ENCODE assay signal across 20 cellular contexts in the genomic region with DNA sequence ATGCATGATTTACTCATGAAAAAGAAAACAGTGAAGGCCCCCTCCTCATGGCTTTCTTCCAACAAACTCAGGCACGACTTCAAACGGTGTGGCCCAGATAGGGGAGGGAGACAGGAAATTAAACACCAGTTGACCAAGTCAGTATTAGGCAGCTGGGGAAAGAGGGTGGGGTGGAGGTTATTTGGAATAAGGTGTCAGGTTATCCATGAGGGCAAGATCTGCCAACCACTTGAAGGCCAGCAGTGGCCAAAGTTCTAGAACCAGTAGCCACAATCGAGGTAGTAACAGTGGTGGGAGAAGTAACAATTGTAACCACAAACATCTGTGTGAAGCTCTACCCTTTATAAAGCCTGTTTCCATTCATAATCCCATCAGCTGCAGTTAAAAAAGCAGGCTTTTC.
DNase-seq lines count a peak whose midpoint lies in the region; ATAC-seq and TF ChIP-seq lines count a peak whose summit lies in the region.
"Had no signal": no experiment of that assay in that cellular context is flagged by ENCODE, and none has a peak within 500 bp of the region (broad histone marks: within the 10 kb centered on the region; RNA-seq: fewer than 3 reads in every experiment).

No MANE protein-coding gene starts in this region.

- H4K8ac ChIP-seq in neuronal stem cell (ENCODE audit: low read depth, low read length) = no peak overlapping the region

- H3K27me3 Mint-ChIP-seq in activated T-helper 17 cell treated with anti-CD3 and anti-CD28 coated beads, Interleukin-2, amount 50 U/mL, for 72 hours = peaks cover 16% of the 10 kb centered on the region
- peaks cover 11% of the 10 kb centered on the region for H3K27me3 Mint-ChIP-seq in CD4-positive, alpha-beta T cell

- intact Hi-C loops in right cardiac atrium (cut with DNase I) = no loop called here
- intact Hi-C loops in CD4-positive, alpha-beta T cell (cut with DNase I, micrococcal nuclease) = no loop called here

- no peak overlapping the region for H4K91ac ChIP-seq in neuronal stem cell (ENCODE audit: low read depth, low read length, poor library complexity)

- H3K79me1 ChIP-seq in neuronal stem cell (ENCODE audit: low read depth, low read length) = no peaks in the 10 kb centered on the region

- POLR2A ChIA-PET in CD4-positive, alpha-beta T cell (lab: Charles Lee) = no interaction called here

- no peaks in the 10 kb centered on the region for H3K36me3 Mint-ChIP-seq in activated T-helper 17 cell treated with anti-CD3 and anti-CD28 coated beads, Interleukin-2, amount 50 U/mL, for 72 hours (ENCODE audit: low read depth)
- H3K36me3 Mint-ChIP-seq in CD4-positive, alpha-beta T cell (ENCODE audit: low read depth) = no peaks in the 10 kb centered on the region
- H3K36me3 Mint-ChIP-seq: activated naive CD8-positive, alpha-beta T cell; CD14-positive monocyte; T-cell had no signal

- CTCF ChIA-PET in CD4-positive, alpha-beta T cell (lab: Charles Lee) = no interaction called here

- H3K9me3 Mint-ChIP-seq in activated T-helper 17 cell treated with anti-CD3 and anti-CD28 coated beads, Interleukin-2, amount 50 U/mL, for 72 hours = peaks cover 5% of the 10 kb centered on the region
- H3K9me3 Mint-ChIP-seq in CD4-positive, alpha-beta T cell = peaks cover 7% of the 10 kb centered on the region

- H3K4me2 ChIP-seq in KMS-11 = peak overlapping the region; percentile 26
- no peak overlapping the region for H3K4me2 ChIP-seq in neuronal stem cell (ENCODE audit: insufficient read depth, low read length, poor library complexity, severe bottlenecking)

- ATAC-seq in right cardiac atrium (peak in 1 of 2 donors; percentile 14), GM21619 (IDR thresholded peaks at IDR 0.05; ENCODE audit: unreplicated experiment) (no peak)
- ATAC-seq in activated T-helper 17 cell treated with anti-CD3 and anti-CD28 coated beads, Interleukin-2, amount 50 U/mL, for 72 hours (replicated peaks) = no peak
- no peak for ATAC-seq in CD4-positive, alpha-beta T cell (ENCODE audit: poor library complexity)
- ATAC-seq: naive thymus-derived CD4-positive, alpha-beta T cell; T-cell had no signal

- H3K79me2 ChIP-seq in KMS-11 (ENCODE audit: insufficient read depth, low read depth) = no peaks in the 10 kb centered on the region

- peak overlapping the region; percentile 36; the same call in 1 of the 2 replicates for H2AFZ ChIP-seq in KMS-11 (ENCODE audit: low read depth)
- peak overlapping the region; percentile 16 for H2AFZ ChIP-seq in neuronal stem cell (ENCODE audit: low read length)

- no peak overlapping the region for H3K27ac Mint-ChIP-seq in activated T-helper 17 cell treated with anti-CD3 and anti-CD28 coated beads, Interleukin-2, amount 50 U/mL, for 72 hours
- H3K27ac Mint-ChIP-seq in CD4-positive, alpha-beta T cell = no peak overlapping the region
- H3K27ac Mint-ChIP-seq: activated naive CD8-positive, alpha-beta T cell; CD14-positive monocyte; naive thymus-derived CD4-positive, alpha-beta T cell; T-cell had no signal

- H3K9ac ChIP-seq in KMS-11 (0 out of 2 replicates have a peak overlapping the region, but pooled peaks have one; percentile 3), neuronal stem cell (ENCODE audit: low read depth, low read length, poor library complexity) (no peak overlapping the region)

- no peak overlapping the region for H2AK5ac ChIP-seq in neuronal stem cell (ENCODE audit: low read depth, low read length)

- H2BK120ac ChIP-seq in neuronal stem cell (ENCODE audit: low read depth, low read length) = no peak overlapping the region

- no peak overlapping the region for H3K4me3 Mint-ChIP-seq in activated T-helper 17 cell treated with anti-CD3 and anti-CD28 coated beads, Interleukin-2, amount 50 U/mL, for 72 hours
- no peak overlapping the region for H3K4me3 Mint-ChIP-seq in CD4-positive, alpha-beta T cell
- H3K4me3 Mint-ChIP-seq: activated naive CD8-positive, alpha-beta T cell; CD14-positive monocyte; H9; naive thymus-derived CD4-positive, alpha-beta T cell; T-cell had no signal

- no peak overlapping the region for H3K14ac ChIP-seq in neuronal stem cell (ENCODE audit: low read length)

- H3K4me3 ChIP-seq in KMS-11 (IDR thresholded peaks at IDR 0.05; ENCODE audit: insufficient read depth, low read depth, low read length) = no peak overlapping the region
- H3K4me3 ChIP-seq in right cardiac atrium (ENCODE audit: low read length) = no peak overlapping the region
- no peak overlapping the region for H3K4me3 ChIP-seq in neuronal stem cell (ENCODE audit: low read length in 2 of 2)
- H3K4me3 ChIP-seq: vagina had no signal

- H3K4me1 ChIP-seq in KMS-11 (ENCODE audit: low read depth, poor library complexity, severe bottlenecking) (peaks cover 25% of the 10 kb centered on the region), right cardiac atrium (ENCODE audit: control insufficient read depth, insufficient read depth, low read length) (peaks cover 3% of the 10 kb centered on the region), neuronal stem cell (ENCODE audit: control insufficient read depth in 2 of 2, insufficient read depth in 1 of 2, low read depth in 1 of 2, low read length in 2 of 2) (peaks cover 2 to 5% of the 10 kb centered on the region in 2 donors)

- H3K4me1 Mint-ChIP-seq in activated T-helper 17 cell treated with anti-CD3 and anti-CD28 coated beads, Interleukin-2, amount 50 U/mL, for 72 hours = no peaks in the 10 kb centered on the region
- H3K4me1 Mint-ChIP-seq in CD4-positive, alpha-beta T cell (ENCODE audit: low read depth) = no peaks in the 10 kb centered on the region

- H4K20me1 ChIP-seq in KMS-11 (ENCODE audit: insufficient read depth) = no peaks in the 10 kb centered on the region

- H3K27me3 ChIP-seq in KMS-11 (ENCODE audit: insufficient read depth, low read depth) (no peaks in the 10 kb centered on the region), right cardiac atrium (ENCODE audit: control insufficient read depth, insufficient read depth) (no peaks in the 10 kb centered on the region), neuronal stem cell (ENCODE audit: control insufficient read depth in 3 of 3, insufficient read depth in 3 of 3, low read depth in 1 of 3, low read length in 3 of 3) (no peaks in the 10 kb centered on the region)
- no peaks in the 10 kb centered on the region for H3K27me3 ChIP-seq in CD4-positive, alpha-beta T cell (ENCODE audit: control insufficient read depth, insufficient read depth, low read length)
- H3K27me3 ChIP-seq: vagina had no signal

- H3K4ac ChIP-seq in neuronal stem cell (ENCODE audit: low read length) = no peak overlapping the region

- 25% methylated on average over 3 of the region's 3 CpGs for WGBS in right cardiac atrium
- WGBS in neuronal stem cell (ENCODE audit: extremely low coverage in 2 of 2, insufficient read length in 2 of 2, insufficient replicate concordance in 1 of 2), 2 donors = no CpG with 5 or more reads among the region's 3 CpGs

- no peak overlapping the region for H2BK15ac ChIP-seq in neuronal stem cell (ENCODE audit: low read length)

- no peak overlapping the region for H2BK5ac ChIP-seq in neuronal stem cell (ENCODE audit: low read length)

- no peak overlapping the region for H3K18ac ChIP-seq in neuronal stem cell (ENCODE audit: low read length)

- H3K23ac ChIP-seq in neuronal stem cell (ENCODE audit: low read depth, low read length, poor library complexity) = no peak overlapping the region

- no peak overlapping the region for H2BK12ac ChIP-seq in neuronal stem cell (ENCODE audit: low read length)

- no peak for TF ChIP-seq CTCF in KMS-11 (conservative IDR thresholded peaks at IDR 0.05; ENCODE audit: low read depth, low read length)
- no peak for TF ChIP-seq CTCF in CD4-positive, alpha-beta T cell (IDR thresholded peaks at IDR 0.05)

- H3K27ac ChIP-seq in KMS-11 (peak overlapping the region; percentile 68), right cardiac atrium (ENCODE audit: low read length) (peak overlapping the region; percentile 91), neuronal stem cell (replicated peaks; ENCODE audit: low read length) (no peak overlapping the region)
- H3K27ac ChIP-seq in CD4-positive, alpha-beta T cell (ENCODE audit: low read depth, low read length) = no peak overlapping the region
- H3K27ac ChIP-seq: vagina had no signal

- H3K36me3 ChIP-seq in KMS-11 (ENCODE audit: insufficient read depth) (no peaks in the 10 kb centered on the region), neuronal stem cell (replicated peaks in 1 of 2; ENCODE audit: control insufficient read depth in 2 of 2, insufficient read depth in 2 of 2, low read length in 2 of 2) (no peaks in the 10 kb centered on the region)
- H3K36me3 ChIP-seq: vagina had no signal

- DNase-seq in RPMI7951 (ENCODE audit: low read depth) = peak; percentile 24
- no peak for DNase-seq in right cardiac atrium
- DNase-seq in neuronal stem cell (ENCODE audit: low spot score) = no peak
- no peak for DNase-seq in CD4-positive, alpha-beta T cell
- DNase-seq in stimulated activated CD4-positive, alpha-beta T cell treated with anti-CD3 and anti-CD28 coated beads, Interleukin-4, amount 100 ng/mL, for 1 hour = no peak
- DNase-seq: activated CD4-positive, alpha-beta T cell treated with anti-CD3 and anti-CD28 coated beads for 48 hours; cerebellar nuclear complex; effector CD4-positive, alpha-beta T cell; foreskin melanocyte; H9; naive thymus-derived CD4-positive, alpha-beta T cell; NCI-H2171; SHP77; T-cell had no signal

- H3K9me3 ChIP-seq in right cardiac atrium (ENCODE audit: control insufficient read depth, low read length) (no peaks in the 10 kb centered on the region), neuronal stem cell (replicated peaks in 1 of 2; ENCODE audit: control insufficient read depth in 2 of 2, insufficient read depth in 1 of 2, low read depth in 1 of 2, low read length in 2 of 2) (peaks cover 4 to 7% of the 10 kb centered on the region in 2 donors)
- H3K9me3 ChIP-seq in CD4-positive, alpha-beta T cell (ENCODE audit: control insufficient read depth, low read length) = peaks cover 6% of the 10 kb centered on the region
- H3K9me3 ChIP-seq: vagina had no signal

Comparison
In these comparisons a context has a peak if more than half of its experiments do, and no peak if none do; other contexts are left out.
1. H3K27ac ChIP-seq: peak in KMS-11 (single experiment) and right cardiac atrium (single experiment); none in neuronal stem cell (single experiment) and CD4-positive, alpha-beta T cell (single experiment).